22 cellular contexts compared by ENCODE assay signal in genomic region chr17:57535652-57536018, GRCh38.
DNase-seq lines count a peak whose midpoint lies in the region; ATAC-seq and TF ChIP-seq lines count a peak whose summit lies in the region.
"Had no signal": no experiment of that assay in that cellular context is flagged by ENCODE, and none has a peak within 500 bp of the region (broad histone marks: within the 10 kb centered on the region; RNA-seq: fewer than 3 reads in every experiment).

No MANE protein-coding gene starts in this region.

- H3K4me1 Mint-ChIP-seq in stimulated activated memory B cell treated with anti-CD40 and anti-IgM and Interleukin-4, amounts not matched to agents 10 μg/mL and 1 μg/mL and 100 μg/mL, for 72 hours = peaks cover 28% of the 10 kb centered on the region

- no peak for TF ChIP-seq POLR2A in right lobe of liver (IDR thresholded peaks at IDR 0.05)

- no peaks in the 10 kb centered on the region for H3K9me3 Mint-ChIP-seq in stimulated activated memory B cell treated with anti-CD40 and anti-IgM and Interleukin-4, amounts not matched to agents 10 μg/mL and 1 μg/mL and 100 μg/mL, for 72 hours

- H3K9me3 ChIP-seq in right lobe of liver = no peaks in the 10 kb centered on the region
- H3K9me3 ChIP-seq: pancreas, sigmoid colon, transverse colon had no signal

- peak overlapping the region; percentile 28 for H3K27ac Mint-ChIP-seq in stimulated activated memory B cell treated with anti-CD40 and anti-IgM and Interleukin-4, amounts not matched to agents 10 μg/mL and 1 μg/mL and 100 μg/mL, for 72 hours

- no peaks in the 10 kb centered on the region for H3K27me3 ChIP-seq in right lobe of liver
- H3K27me3 ChIP-seq: pancreas, sigmoid colon, transverse colon had no signal

- H3K27me3 Mint-ChIP-seq in stimulated activated memory B cell treated with anti-CD40 and anti-IgM and Interleukin-4, amounts not matched to agents 10 μg/mL and 1 μg/mL and 100 μg/mL, for 72 hours = no peaks in the 10 kb centered on the region
- H3K27me3 Mint-ChIP-seq: B cell had no signal

- no peak overlapping the region for H3K4me3 ChIP-seq in right lobe of liver
- H3K4me3 ChIP-seq: pancreas, sigmoid colon, transverse colon had no signal

- intact Hi-C loops in right lobe of liver (cut with DNase I) = no loop called here

- peak overlapping the region in 1 of 3 donors; percentile 53 for H3K27ac ChIP-seq in right lobe of liver
- H3K27ac ChIP-seq: HL-60, sigmoid colon, transverse colon had no signal

- ATAC-seq in right lobe of liver (peak; percentile 12 to 78 (median 52)), GM19463 (IDR thresholded peaks at IDR 0.05; ENCODE audit: unreplicated experiment) (no peak)
- no peak for ATAC-seq in stimulated activated memory B cell treated with anti-CD40 and anti-IgM and Interleukin-4, amounts not matched to agents 10 μg/mL and 1 μg/mL and 100 μg/mL, for 72 hours

- peaks cover 0 to 46% (median 10%) of the 10 kb centered on the region in 4 donors for H3K4me1 ChIP-seq in right lobe of liver

- H3K4me3 Mint-ChIP-seq in stimulated activated memory B cell treated with anti-CD40 and anti-IgM and Interleukin-4, amounts not matched to agents 10 μg/mL and 1 μg/mL and 100 μg/mL, for 72 hours = no peak overlapping the region
- H3K4me3 Mint-ChIP-seq: B cell had no signal

- TF ChIP-seq CTCF in right lobe of liver (IDR thresholded peaks at IDR 0.05) = no peak

- no peaks in the 10 kb centered on the region for H3K36me3 ChIP-seq in right lobe of liver
- H3K36me3 ChIP-seq: pancreas, sigmoid colon, transverse colon had no signal

- peaks cover 21% of the 10 kb centered on the region for H3K36me3 Mint-ChIP-seq in stimulated activated memory B cell treated with anti-CD40 and anti-IgM and Interleukin-4, amounts not matched to agents 10 μg/mL and 1 μg/mL and 100 μg/mL, for 72 hours

- DNase-seq in NCI-H1105 treated with DMSO at 0.1 percent for 48 hours (lab: John Stamatoyannopoulos, UW) (peak; percentile 32), NCI-H1105 (lab: John Stamatoyannopoulos, UW) (no peak), NCI-H82 treated with DMSO at 0.1 percent for 48 hours (lab: John Stamatoyannopoulos, UW; ENCODE audit: unreplicated experiment) (peak; percentile 94), right lobe of liver (peak in 1 of 3 donors; percentile 71)
- DNase-seq in activated CD4-positive, alpha-beta T cell treated with anti-CD3 and anti-CD28 coated beads for 48 hours = no peak
- DNase-seq in stimulated activated CD4-positive, alpha-beta T cell treated with anti-CD3 and anti-CD28 coated beads, Interleukin-1b, Interleukin-23, amount 100 ng/mL, for 48 hours = no peak
- DNase-seq: 8988T; activated CD4-positive, alpha-beta T cell treated with anti-CD3 and anti-CD28 coated beads, Interleukin-2, amount 50 U/mL, for 48 hours; activated naive CD4-positive, alpha-beta T cell; activated T-cell treated with anti-CD3 and anti-CD28 coated beads for 4 hours; H7; left ventricle myocardium superior; Right ventricle myocardium superior; sigmoid colon; stimulated activated naive CD4-positive, alpha-beta T cell treated with Interleukin-2 at 50 U/mL for 16 hours; T-helper 1 cell had no signal

- WGBS in right lobe of liver (ENCODE audit: insufficient coverage, low coverage, low lambda C conversion rate, missing lambda C conversion rate) = 24% methylated on average over 4 of the region's 4 CpGs

Comparison
In these comparisons a context has a peak if more than half of its experiments do, and no peak if none do; other contexts are left out.
1. DNase-seq: peak in NCI-H1105 treated with DMSO at 0.1 percent for 48 hours (single experiment) and NCI-H82 treated with DMSO at 0.1 percent for 48 hours (single experiment); none in NCI-H1105 (single experiment), activated CD4-positive, alpha-beta T cell treated with anti-CD3 and anti-CD28 coated beads for 48 hours (single experiment) and stimulated activated CD4-positive, alpha-beta T cell treated with anti-CD3 and anti-CD28 coated beads, Interleukin-1b, Interleukin-23, amount 100 ng/mL, for 48 hours (single experiment).
2. ATAC-seq: peak in right lobe of liver (4 of 4); none in stimulated activated memory B cell treated with anti-CD40 and anti-IgM and Interleukin-4, amounts not matched to agents 10 μg/mL and 1 μg/mL and 100 μg/mL, for 72 hours (single experiment) and GM19463 (single experiment).